1 cellular context compared by ENCODE assay signal in the genomic region with DNA sequence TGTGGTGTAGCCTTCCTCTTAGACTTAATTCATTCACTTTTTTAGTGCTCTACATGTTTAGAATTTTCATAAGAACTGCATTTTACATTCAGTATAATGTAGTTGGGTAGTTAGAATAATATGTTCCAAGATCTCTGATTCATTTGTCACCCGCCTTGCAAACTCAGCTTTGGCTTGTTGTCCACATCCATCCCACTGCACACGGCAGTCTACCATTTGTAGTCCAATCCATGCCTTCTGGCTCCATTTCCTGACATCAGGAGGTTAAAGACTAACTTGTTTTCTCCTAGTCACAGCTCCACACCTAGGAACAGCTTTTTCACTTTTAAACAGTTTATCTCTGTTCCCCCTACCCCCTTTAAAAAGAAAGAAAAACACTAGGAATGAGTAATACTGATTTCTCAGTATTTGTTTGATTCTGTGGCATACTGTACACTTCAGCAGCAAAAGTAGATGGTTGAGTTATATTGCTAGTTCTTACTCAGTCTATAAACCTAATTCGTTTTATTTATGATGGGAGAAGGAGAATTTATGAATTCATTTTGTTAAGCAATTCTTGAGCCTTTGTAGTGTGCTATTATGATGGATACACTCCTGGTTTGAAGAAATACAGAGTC.
TF ChIP-seq lines count a peak whose summit lies in the region.

No MANE protein-coding gene starts in this region.

TF ChIP-seq in HepG2, 621 proteins besides CTCF, POLR2A, EP300 and RAD21 (continued from another document):
- TF ChIP-seq, protein P1, sequence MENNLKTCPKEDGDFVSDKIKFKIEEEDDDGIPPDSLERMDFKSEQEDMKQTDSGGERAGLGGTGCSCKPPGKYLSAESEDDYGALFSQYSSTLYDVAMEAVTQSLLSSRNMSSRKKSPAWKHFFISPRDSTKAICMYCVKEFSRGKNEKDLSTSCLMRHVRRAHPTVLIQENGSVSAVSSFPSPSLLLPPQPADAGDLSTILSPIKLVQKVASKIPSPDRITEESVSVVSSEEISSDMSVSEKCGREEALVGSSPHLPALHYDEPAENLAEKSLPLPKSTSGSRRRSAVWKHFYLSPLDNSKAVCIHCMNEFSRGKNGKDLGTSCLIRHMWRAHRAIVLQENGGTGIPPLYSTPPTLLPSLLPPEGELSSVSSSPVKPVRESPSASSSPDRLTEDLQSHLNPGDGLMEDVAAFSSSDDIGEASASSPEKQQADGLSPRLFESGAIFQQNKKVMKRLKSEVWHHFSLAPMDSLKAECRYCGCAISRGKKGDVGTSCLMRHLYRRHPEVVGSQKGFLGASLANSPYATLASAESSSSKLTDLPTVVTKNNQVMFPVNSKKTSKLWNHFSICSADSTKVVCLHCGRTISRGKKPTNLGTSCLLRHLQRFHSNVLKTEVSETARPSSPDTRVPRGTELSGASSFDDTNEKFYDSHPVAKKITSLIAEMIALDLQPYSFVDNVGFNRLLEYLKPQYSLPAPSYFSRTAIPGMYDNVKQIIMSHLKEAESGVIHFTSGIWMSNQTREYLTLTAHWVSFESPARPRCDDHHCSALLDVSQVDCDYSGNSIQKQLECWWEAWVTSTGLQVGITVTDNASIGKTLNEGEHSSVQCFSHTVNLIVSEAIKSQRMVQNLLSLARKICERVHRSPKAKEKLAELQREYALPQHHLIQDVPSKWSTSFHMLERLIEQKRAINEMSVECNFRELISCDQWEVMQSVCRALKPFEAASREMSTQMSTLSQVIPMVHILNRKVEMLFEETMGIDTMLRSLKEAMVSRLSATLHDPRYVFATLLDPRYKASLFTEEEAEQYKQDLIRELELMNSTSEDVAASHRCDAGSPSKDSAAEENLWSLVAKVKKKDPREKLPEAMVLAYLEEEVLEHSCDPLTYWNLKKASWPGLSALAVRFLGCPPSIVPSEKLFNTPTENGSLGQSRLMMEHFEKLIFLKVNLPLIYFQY (CRISPR knock-in tag; IDR thresholded peaks at IDR 0.05; ENCODE audit: borderline replicate concordance): no peak
- TF ChIP-seq ZSCAN21 (CRISPR knock-in tag; IDR thresholded peaks at IDR 0.05; ENCODE audit: borderline replicate concordance) (no peak), AGO2 (optimal IDR thresholded peaks at IDR 0.05; ENCODE audit: low read depth, low read length) (no peak)
